ENCODE assay signal across 8 cellular contexts in genomic region chr17:28725660-28726395, GRCh38. TPM values are rescaled to one million over a fixed set of nuclear protein-coding genes. Genes with fewer than 3 reads are reported as not detected.
DNase-seq lines count a peak whose midpoint lies in the region; ATAC-seq, FAIRE-seq and TF ChIP-seq lines count a peak whose summit lies in the region.

Gene TLCD1 (minus strand): TSS chr17:28726233. CDS start chr17:28726097, 136 bp downstream.

- DNase-seq in 8988T (peak; percentile 93), GM12892 (ENCODE audit: insufficient read length) (peak; percentile 75), LNCaP clone FGC (ENCODE audit: low read depth) (no peak), RWPE2 (ENCODE audit: low spot score) (peak; percentile 90), heart right ventricle (peak; percentile 39 to 74), psoas muscle (peak; percentile 69 to 79)
- peak; percentile 47 for DNase-seq in activated naive CD8-positive, alpha-beta T cell treated with anti-CD3 and anti-CD28 coated beads, Interleukin-2, amount 50 U/mL, for 16 hours (ENCODE audit: low read depth, low spot score)

- H3K36me3 ChIP-seq in RWPE2 (ENCODE audit: low read depth), result peaks cover 43% of the 10 kb centered on the region
- peaks cover 0 to 45% (median 34%) of the 10 kb centered on the region in 9 donors for H3K36me3 ChIP-seq in heart right ventricle
- peaks cover 0 to 42% of the 10 kb centered on the region in 2 donors for H3K36me3 ChIP-seq in psoas muscle (ENCODE audit: insufficient read depth in 1 of 2, low read depth in 1 of 2)

- TF ChIP-seq CTCF in LNCaP clone FGC (IDR thresholded peaks at IDR 0.05; ENCODE audit: control insufficient read depth, extremely low read depth, insufficient read depth) (no peak), RWPE2 (IDR thresholded peaks at IDR 0.05; ENCODE audit: poor library complexity, severe bottlenecking) (no peak), heart right ventricle (IDR thresholded peaks at IDR 0.05) (no peak), psoas muscle (IDR thresholded peaks at IDR 0.05) (no peak)

- intact Hi-C loops in heart right ventricle (cut with DNase I), result loop anchor here in 7 of 10 donors (1.0 to 10.0 kb wide), 6 partner anchors 24 to 389 kb away; partner anchors contain the start of genes PHF12 (in 4 of the 7) and DHRS13 (in 1 of the 7)
- intact Hi-C loops in psoas muscle (cut with DNase I), result loop anchor here (1.0 to 10.0 kb wide), 3 partner anchors 24 to 389 kb away; partner anchors contain the start of gene DHRS13 (in 1 of the 2)

- WGBS in heart right ventricle, 2 donors, result 1 to 2% methylated on average over 48 to 66 of the region's 66 CpGs
- WGBS in psoas muscle, 3 donors, result 2% methylated on average over 36 to 66 of the region's 66 CpGs

- H3K4me1 ChIP-seq in RWPE2 (ENCODE audit: insufficient read depth, poor library complexity, severe bottlenecking) (peaks cover 24% of the 10 kb centered on the region), heart right ventricle (peaks cover 25 to 72% (median 45%) of the 10 kb centered on the region in 9 donors), psoas muscle (peaks cover 38% of the 10 kb centered on the region)

- peak within 1 kb of the TSS; percentile 92 for H3K27ac ChIP-seq in RWPE2 (ENCODE audit: poor library complexity, severe bottlenecking)
- H3K27ac ChIP-seq in heart right ventricle, result peak within 1 kb of the TSS in 9 of 10 donors; percentile 5 to 98 (median 90)
- H3K27ac ChIP-seq in psoas muscle, result peak within 1 kb of the TSS; percentile 59

- TF ChIP-seq POLR2A in GM12892 (IDR thresholded peaks at IDR 0.05; ENCODE audit: low read depth, low read length), result peak; percentile 1; the same call in 1 of the 2 replicates

- peak; percentile 36 for FAIRE-seq in GM12892 (lab: Jason Lieb, UNC)

- H3K27me3 ChIP-seq in RWPE2 (ENCODE audit: insufficient read depth, poor library complexity, severe bottlenecking), result no peaks in the 10 kb centered on the region
- no peaks in the 10 kb centered on the region for H3K27me3 ChIP-seq in heart right ventricle
- H3K27me3 ChIP-seq in psoas muscle (ENCODE audit: insufficient read depth in 3 of 3, low read length in 2 of 3), result no peaks in the 10 kb centered on the region

- peak; percentile 42 for ATAC-seq in RWPE2 (ENCODE audit: low read depth)
- peak; percentile 0 to 35 (median 26) for ATAC-seq in heart right ventricle
- ATAC-seq in psoas muscle, result peak; percentile 3 to 30 (median 5)
- ATAC-seq in GM18868 (IDR thresholded peaks at IDR 0.05; ENCODE audit: unreplicated experiment), result no peak

- peak within 1 kb of the TSS; percentile 81 for H3K4me3 ChIP-seq in LNCaP clone FGC (ENCODE audit: low read depth, low read length)
- H3K4me3 ChIP-seq in RWPE2 (ENCODE audit: severe bottlenecking), result peak within 1 kb of the TSS; percentile 47
- peak within 1 kb of the TSS; percentile 50 to 89 (median 78) for H3K4me3 ChIP-seq in heart right ventricle
- peak within 1 kb of the TSS; percentile 80 for H3K4me3 ChIP-seq in psoas muscle

- H3K9me3 ChIP-seq in RWPE2 (ENCODE audit: severe bottlenecking), result no peaks in the 10 kb centered on the region
- H3K9me3 ChIP-seq in heart right ventricle, result no peaks in the 10 kb centered on the region
- no peaks in the 10 kb centered on the region for H3K9me3 ChIP-seq in psoas muscle

RNA-seq across cellular contexts. Expression of gene TLCD1, which starts in this region (rescaled TPM):
- polyA plus RNA-seq in GM12892 (2012; ENCODE audit: missing spikeins), result 15.8 TPM
- 1 to 10 TPM in 4 of 10 donors, under 1 TPM in 6; 0.36 to 1.8 (median 0.89) TPM for total RNA-seq in heart right ventricle
- polyA plus RNA-seq in heart right ventricle, result 1 to 10 TPM; 3.4 to 9.3 TPM
- total RNA-seq in psoas muscle, result 1 to 10 TPM in 1 of 4 donors, under 1 TPM in 2, not detected in 1; 0.77 to 1.9 (median 0.88) TPM
- polyA plus RNA-seq in psoas muscle, result 1 to 10 TPM in 2 of 3 donors, under 1 TPM in 1; 0.68 to 2.4 (median 1.3) TPM
